Comparison of ENCODE assay signal across 10 cellular contexts in genomic region chr2:41791523-41791922, GRCh38.
A peak's percentile ranks its signal among the peaks of the same experiment; 100 is the strongest.
DNase-seq lines count a peak whose midpoint lies in the region; ATAC-seq, FAIRE-seq and TF ChIP-seq lines count a peak whose summit lies in the region.
"Had no signal": no experiment of that assay in that cellular context is flagged by ENCODE, and none has a peak within 500 bp of the region (broad histone marks: within the 10 kb centered on the region; RNA-seq: fewer than 3 reads in every experiment).

No MANE protein-coding gene starts in this region.

- H2AFZ ChIP-seq in neural cell (ENCODE audit: low read depth, low read length), result no peak overlapping the region

- peak; percentile 39 for DNase-seq in M059J (ENCODE audit: low read depth)
- peak; percentile 26 to 71 for DNase-seq in T47D (ENCODE audit: low read depth in 1 of 2, low spot score in 1 of 2)
- no peak for DNase-seq in COR-L47 (lab: John Stamatoyannopoulos, UW)
- DNase-seq in activated T-cell treated with anti-CD3 and anti-CD28 coated beads, Interleukin-2, amount 50 U/mL, for 1 hour, result no peak
- no peak for DNase-seq in RCC 7860 (ENCODE audit: low spot score)
- DNase-seq: activated effector memory CD4-positive, alpha-beta T cell treated with Interleukin-2 at 50 U/mL for 16 hours had no signal

- FAIRE-seq in RCC 7860 (lab: Jason Lieb, UNC), result no peak
- FAIRE-seq: islet of Langerhans had no signal

- TF ChIP-seq RAD21 in neural cell (conservative IDR thresholded peaks at IDR 0.05), result no peak

- no peaks in the 10 kb centered on the region for H3K27me3 ChIP-seq in neural cell (ENCODE audit: insufficient read depth, low read depth, low read length)

- no peak overlapping the region for H3K9ac ChIP-seq in neural cell (ENCODE audit: low read length)

- H3K36me3 ChIP-seq in neural cell (ENCODE audit: insufficient read depth, low read length), result no peaks in the 10 kb centered on the region

- no peaks in the 10 kb centered on the region for H3K9me3 ChIP-seq in neural cell (ENCODE audit: low read length)

- no peaks in the 10 kb centered on the region for H3K9me2 ChIP-seq in neural cell (ENCODE audit: insufficient read depth, low read length)

- H3K27ac ChIP-seq in neural cell (ENCODE audit: low read length), result no peak overlapping the region

- no peaks in the 10 kb centered on the region for H3K79me2 ChIP-seq in neural cell (replicated peaks; ENCODE audit: insufficient read depth, low read length)

- TF ChIP-seq EP300 in neural cell (conservative IDR thresholded peaks at IDR 0.05; ENCODE audit: poor library complexity, severe bottlenecking), result no peak

- H3K4me3 ChIP-seq in neural cell (ENCODE audit: low read length), result no peak overlapping the region

- in situ Hi-C loops in T47D (cut with HindIII; ENCODE audit: low pct_unique_long_range_greater_than_20kb, low sequenced_read_pairs), result no loop called here

- no peak overlapping the region for H3K4me2 ChIP-seq in neural cell (ENCODE audit: low read length)

- no peaks in the 10 kb centered on the region for H4K20me1 ChIP-seq in neural cell (ENCODE audit: insufficient read depth)

- no peak for TF ChIP-seq CTCF in neural cell (IDR thresholded peaks at IDR 0.05; ENCODE audit: poor library complexity, severe bottlenecking)

- H3F3A ChIP-seq in neural cell (ENCODE audit: insufficient read depth, low read length, poor library complexity, severe bottlenecking), result no peaks in the 10 kb centered on the region

- peak; percentile 69 for ATAC-seq in GM18867 (IDR thresholded peaks at IDR 0.05; ENCODE audit: unreplicated experiment)
- ATAC-seq in GM21576 (IDR thresholded peaks at IDR 0.05; ENCODE audit: unreplicated experiment), result no peak

TF ChIP-seq in neural cell, 6 proteins besides CTCF, POLR2A, EP300 and RAD21:
- no peak for TF ChIP-seq EZH2 (IDR thresholded peaks at IDR 0.05; ENCODE audit: borderline replicate concordance, insufficient read depth, low read length, poor library complexity, severe bottlenecking)
- TF ChIP-seq POLR2AphosphoS5 (IDR thresholded peaks at IDR 0.05), result no peak
- no peak for TF ChIP-seq SMC3 (conservative IDR thresholded peaks at IDR 0.05; ENCODE audit: poor library complexity)
- TF ChIP-seq REST (IDR thresholded peaks at IDR 0.05; ENCODE audit: borderline replicate concordance), result peak; percentile 43
- no peak for TF ChIP-seq MXI1 (conservative IDR thresholded peaks at IDR 0.05; ENCODE audit: poor library complexity, severe bottlenecking)

Comparison
In these comparisons a context has a peak if more than half of its experiments do, and no peak if none do; other contexts are left out.
1. DNase-seq: peak in M059J (single experiment) and T47D (2 of 2); none in COR-L47 (single experiment), activated T-cell treated with anti-CD3 and anti-CD28 coated beads, Interleukin-2, amount 50 U/mL, for 1 hour (single experiment) and RCC 7860 (single experiment).